ENCODE assay signal across 22 cellular contexts in the genomic region with DNA sequence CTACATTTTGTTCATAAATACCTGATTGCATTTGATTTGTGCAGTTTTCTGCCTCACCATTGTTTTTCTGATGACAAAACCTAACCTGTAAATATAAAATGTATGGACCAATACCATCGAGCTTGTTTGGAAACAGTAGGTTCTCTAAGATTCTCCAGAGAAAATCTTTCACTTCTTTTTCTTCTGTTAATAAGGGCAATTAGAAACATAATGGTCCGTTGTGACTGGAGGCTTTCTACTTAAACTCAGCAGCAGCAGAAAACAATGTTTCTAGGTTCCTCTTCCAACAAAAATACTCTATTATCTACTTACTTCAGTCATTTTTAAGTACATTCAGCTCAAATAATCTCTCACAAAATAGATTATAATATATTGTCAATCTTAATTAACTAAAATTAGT.
"Had no signal": no experiment of that assay in that cellular context is flagged by ENCODE, and none has a peak within 500 bp of the region (broad histone marks: within the 10 kb centered on the region; RNA-seq: fewer than 3 reads in every experiment).

No MANE protein-coding gene starts in this region.

- H3K36me3 ChIP-seq: esophagus muscularis mucosa, gastrocnemius medialis, heart right ventricle, left ventricle myocardium inferior, lower lobe of right lung, upper lobe of left lung, uterus had no signal

- H3K9me3 Mint-ChIP-seq: dendritic cell treated with granulocyte-macrophage colony-stimulating factor and Interleukin-4, amounts not matched to agents 40 ng/mL and 50 ng/mL, for 4 days; memory B cell had no signal

- H3K27ac Mint-ChIP-seq: dendritic cell treated with granulocyte-macrophage colony-stimulating factor and Interleukin-4, amounts not matched to agents 40 ng/mL and 50 ng/mL, for 4 days; effector memory CD8-positive, alpha-beta T cell; memory B cell; nephron had no signal

- H3K9me3 ChIP-seq: esophagus muscularis mucosa, gastrocnemius medialis, lower lobe of right lung, psoas muscle, upper lobe of left lung, uterus had no signal

- H3K4me1 ChIP-seq: gastrocnemius medialis, lower lobe of right lung, psoas muscle, upper lobe of left lung, uterus had no signal

- H3K27me3 ChIP-seq: esophagus muscularis mucosa, gastrocnemius medialis, heart right ventricle, upper lobe of left lung, uterus had no signal

- DNase-seq: effector memory CD8-positive, alpha-beta T cell; gastrocnemius medialis; heart right ventricle; hypothalamus; kidney; left cardiac atrium; left ventricle myocardium inferior; lower lobe of right lung; midbrain; occipital lobe; psoas muscle; retina; stimulated activated naive CD4-positive, alpha-beta T cell treated with Interleukin-2 at 50 U/mL for 16 hours; upper lobe of left lung; uterus had no signal

- H3K4me1 Mint-ChIP-seq: memory B cell, nephron had no signal

- FAIRE-seq: colon had no signal

- H3K4me3 Mint-ChIP-seq: dendritic cell treated with granulocyte-macrophage colony-stimulating factor and Interleukin-4, amounts not matched to agents 40 ng/mL and 50 ng/mL, for 4 days; effector memory CD8-positive, alpha-beta T cell; memory B cell; nephron had no signal

- H3K36me3 Mint-ChIP-seq: memory B cell had no signal

- H3K27me3 Mint-ChIP-seq: dendritic cell treated with granulocyte-macrophage colony-stimulating factor and Interleukin-4, amounts not matched to agents 40 ng/mL and 50 ng/mL, for 4 days; effector memory CD8-positive, alpha-beta T cell; memory B cell had no signal

- ATAC-seq: effector memory CD8-positive, alpha-beta T cell; gastrocnemius medialis; heart right ventricle; left cardiac atrium; lower lobe of right lung; psoas muscle; sciatic nerve had no signal

- H3K27ac ChIP-seq: epithelial cell of prostate, esophagus muscularis mucosa, gastrocnemius medialis, heart right ventricle, left ventricle myocardium inferior, lower lobe of right lung, psoas muscle, upper lobe of left lung, uterus had no signal

- H3K4me3 ChIP-seq: esophagus muscularis mucosa, gastrocnemius medialis, lower lobe of right lung, psoas muscle, upper lobe of left lung, uterus had no signal
